In genomic region chr2:223854741-223855140, GRCh38 we compare ENCODE assay signal across 1 cellular context.
TF ChIP-seq lines count a peak whose summit lies in the region.

No MANE protein-coding gene starts in this region.

TF ChIP-seq in GM12878, 131 proteins besides CTCF, POLR2A, EP300 and RAD21 (continued from another document):
- TF ChIP-seq RCOR1 (conservative IDR thresholded peaks at IDR 0.05; ENCODE audit: low read depth, low read length), result no peak
